In genomic region chr3:64291345-64291744, GRCh38 we compare ENCODE assay signal across 9 cellular contexts.
DNase-seq lines count a peak whose midpoint lies in the region; FAIRE-seq and TF ChIP-seq lines count a peak whose summit lies in the region.
"Had no signal": no experiment of that assay in that cellular context is flagged by ENCODE, and none has a peak within 500 bp of the region (broad histone marks: within the 10 kb centered on the region; RNA-seq: fewer than 3 reads in every experiment).

No MANE protein-coding gene starts in this region.

- DNase-seq in EL (peak; percentile 90), RCC 7860 (ENCODE audit: low spot score) (peak; percentile 78), fibroblast of gingiva (ENCODE audit: low read depth) (peak; percentile 97), posterior vena cava (ENCODE audit: low spot score) (peak; percentile 84), mesenteric fat pad (ENCODE audit: low spot score) (no peak), NCI-H82 treated with DMSO at 0.1 percent for 48 hours (lab: John Stamatoyannopoulos, UW; ENCODE audit: unreplicated experiment) (no peak), erythroblast (lab: John Stamatoyannopoulos, UW) (no peak), SIG-M5 treated with dmso at 0.1 percent for 504 hours (lab: John Stamatoyannopoulos, UW; ENCODE audit: unreplicated experiment) (no peak)
- DNase-seq: activated CD4-positive, alpha-beta T cell treated with anti-CD3 and anti-CD28 coated beads for 36 hours had no signal

- FAIRE-seq in RCC 7860 (lab: Jason Lieb, UNC), result peak; percentile 93

- no peak for TF ChIP-seq POLR2A in erythroblast (IDR thresholded peaks at IDR 0.05; ENCODE audit: low read length)

- intact Hi-C loops in posterior vena cava (cut with DNase I), result no loop called here

Comparison
In these comparisons a context has a peak if more than half of its experiments do, and no peak if none do; other contexts are left out.
1. DNase-seq: peak in EL (single experiment), RCC 7860 (single experiment), fibroblast of gingiva (single experiment) and posterior vena cava (single experiment); none in mesenteric fat pad (single experiment), NCI-H82 treated with DMSO at 0.1 percent for 48 hours (single experiment), erythroblast (0 of 2) and SIG-M5 treated with dmso at 0.1 percent for 504 hours (single experiment).